Comparison of ENCODE assay signal across 11 cellular contexts in genomic region chrX:1400049-1400448, GRCh38.
"Had no signal": no experiment of that assay in that cellular context is flagged by ENCODE, and none has a peak within 500 bp of the region (broad histone marks: within the 10 kb centered on the region; RNA-seq: fewer than 3 reads in every experiment).

No MANE protein-coding gene starts in this region.

- H3K4me3 ChIP-seq: SJCRH30, smooth muscle cell had no signal

- H3K27ac ChIP-seq: SJCRH30 had no signal

- ATAC-seq: natural killer cell treated with Interleukin-12 subunit alpha and Interleukin-12 subunit beta and Interleukin-15 and Interleukin-18, amount 100 ng/mL, for 72 hours; T-helper 17 cell had no signal

- H3K9me3 ChIP-seq: SJCRH30 had no signal

- H3K4me1 ChIP-seq: SJCRH30 had no signal

- DNase-seq: activated CD4-positive, alpha-beta T cell treated with anti-CD3 and anti-CD28 coated beads, Interleukin-2, amount 10 ng/mL, durations not matched to agents 24 days and 14 days; activated CD8-positive, alpha-beta T cell treated with anti-CD3 and anti-CD28 coated beads, Interleukin-2, amount 10 ng/mL, durations not matched to agents 7 days and 5 days; activated gamma-delta T cell; activated naive CD8-positive, alpha-beta T cell treated with anti-CD3 and anti-CD28 coated beads for 36 hours; anterior cingulate cortex; dermis blood vessel endothelial cell; islet precursor cell; SJCRH30; T-helper 17 cell had no signal

- H3K4me2 ChIP-seq: smooth muscle cell had no signal

- H3K27me3 ChIP-seq: SJCRH30 had no signal
